In genomic region chr22:31248138-31248745, GRCh38 we compare ENCODE assay signal across 8 cellular contexts. TPM values are rescaled to one million over a fixed set of nuclear protein-coding genes. Genes with fewer than 3 reads are reported as not detected.
DNase-seq lines count a peak whose midpoint lies in the region; ATAC-seq and TF ChIP-seq lines count a peak whose summit lies in the region.

No MANE protein-coding gene starts in this region.

- H3K4me1 Mint-ChIP-seq in T-cell, result peaks cover 15 to 41% (median 36%) of the 10 kb centered on the region in 3 donors

- no peaks in the 10 kb centered on the region for H3K9me3 ChIP-seq in adipocyte (ENCODE audit: control insufficient read depth, low read length)
- no peaks in the 10 kb centered on the region for H3K9me3 ChIP-seq in ovary
- no peaks in the 10 kb centered on the region for H3K9me3 ChIP-seq in testis

- no peaks in the 10 kb centered on the region for H3K9me3 Mint-ChIP-seq in T-cell

- ATAC-seq in T-cell (replicated peaks in 1 of 4) (peak; percentile 99 to 100 (median 100)), Right ventricle myocardium inferior (peak; percentile 97), HG03342 (IDR thresholded peaks at IDR 0.05; ENCODE audit: unreplicated experiment) (no peak), GM18519 (IDR thresholded peaks at IDR 0.05; ENCODE audit: low FRiP score, unreplicated experiment) (no peak)

- TF ChIP-seq EP300 in ovary (IDR thresholded peaks at IDR 0.05), result no peak

- 5 to 10% (median 8%) methylated on average over 17 of the region's 17 CpGs for WGBS in ovary, 3 donors
- 38 to 49% methylated on average over 10 to 17 of the region's 17 CpGs for WGBS in testis, 2 donors

- peaks cover 6% of the 10 kb centered on the region for H3K36me3 Mint-ChIP-seq in T-cell

- intact Hi-C loops in Right ventricle myocardium inferior (cut with DNase I), result no loop called here
- intact Hi-C loops in ovary (cut with DNase I), result no loop called here
- intact Hi-C loops in testis (cut with DNase I; ENCODE audit: low total_unique reads), result no loop called here

- POLR2A ChIA-PET in T-cell (lab: Charles Lee), result interaction anchor here (0.5 to 1.2 kb wide), 6 partner anchors 21 to 709 kb away, joined by 3 to 12 read pairs (median 4); partner anchors contain the start of gene PIK3IP1 (in 1 of the 2)

- TF ChIP-seq POLR2A in ovary (IDR thresholded peaks at IDR 0.05), result peak; percentile 34
- no peak for TF ChIP-seq POLR2A in testis (IDR thresholded peaks at IDR 0.05)

- H3K4me1 ChIP-seq in adipocyte (ENCODE audit: control insufficient read depth, insufficient read depth, low read length) (peaks cover 51% of the 10 kb centered on the region), ovary (ENCODE audit: insufficient read depth) (peaks cover 11% of the 10 kb centered on the region), testis (peaks cover 31% of the 10 kb centered on the region)

- peak overlapping the region; percentile 57 to 67 (median 64) for H3K4me3 Mint-ChIP-seq in T-cell

- H3K27me3 ChIP-seq in adipocyte (replicated peaks; ENCODE audit: control insufficient read depth, insufficient read depth, low read length) (no peaks in the 10 kb centered on the region), ovary (no peaks in the 10 kb centered on the region), testis (no peaks in the 10 kb centered on the region)

- peak overlapping the region; percentile 90 for H3K9ac ChIP-seq in adipocyte (ENCODE audit: low read length)

- H3K36me3 ChIP-seq in adipocyte (ENCODE audit: control insufficient read depth, insufficient read depth, low read length, severe bottlenecking) (no peaks in the 10 kb centered on the region), ovary (no peaks in the 10 kb centered on the region), testis (ENCODE audit: low read depth, missing control alignments) (no peaks in the 10 kb centered on the region)

- DNase-seq in HCEC 1CT (peak; percentile 76), T-cell (peak; percentile 33 to 79 (median 65)), adipocyte (ENCODE audit: low read depth) (peak; percentile 92), Right ventricle myocardium inferior (ENCODE audit: missing footprints) (peak; percentile 81), ovary (peak; percentile 76 to 83 (median 80)), testis (peak; percentile 92)

- CTCF ChIA-PET in T-cell (lab: Charles Lee), result interaction anchor here (0.5 to 1.4 kb wide), 7 partner anchors 8 to 391 kb away, joined by 3 to 5 read pairs (median 4); partner anchors contain the start of gene SELENOM (in 1 of the 2)

- peak overlapping the region; percentile 90 for H3K4me3 ChIP-seq in adipocyte (ENCODE audit: low read length)
- H3K4me3 ChIP-seq in ovary, result peak overlapping the region; percentile 50
- peak overlapping the region; percentile 12 to 64 for H3K4me3 ChIP-seq in testis

- TF ChIP-seq CTCF in ovary (IDR thresholded peaks at IDR 0.05), result no peak
- TF ChIP-seq CTCF in testis (IDR thresholded peaks at IDR 0.05), result no peak

- H3K27ac ChIP-seq in ovary, result peak overlapping the region; percentile 9 to 56
- H3K27ac ChIP-seq in testis, result peak overlapping the region; percentile 10 to 47

- H3K27ac Mint-ChIP-seq in T-cell, result peak overlapping the region; percentile 63 to 72

- no peaks in the 10 kb centered on the region for H3K27me3 Mint-ChIP-seq in T-cell

RNA-seq across cellular contexts. Expression of gene LIMK2, which starts 36.1 kb away (rescaled TPM):
- total RNA-seq in T-cell, result 10 to 100 TPM; 21.5 to 31.5 (median 29.7) TPM
- 11.6 TPM for total RNA-seq in Right ventricle myocardium inferior
- 10 to 100 TPM; 21.2 to 63.7 (median 36.4) TPM for total RNA-seq in ovary
- 10 to 100 TPM; 19.0 to 23.7 TPM for polyA plus RNA-seq in ovary
- 100 to 1,000 TPM in 1 of 2 donors, 10 to 100 TPM in 1; 94.0 to 101 TPM for total RNA-seq in testis
- polyA plus RNA-seq in testis (ENCODE audit: insufficient read depth, low read depth, low replicate concordance), result 51.7 TPM

RNA-seq across cellular contexts. Expression of gene PIK3IP1, which starts 44.0 kb away (rescaled TPM):
- total RNA-seq in T-cell (100 to 1,000 TPM; 460 to 628 (median 478) TPM), Right ventricle myocardium inferior (13.7 TPM), ovary (10 to 100 TPM; 10.8 to 34.2 (median 18.7) TPM), testis (10 to 100 TPM; 65.9 to 89.2 TPM)
- polyA plus RNA-seq in ovary (10 to 100 TPM; 26.5 to 48.9 TPM), testis (ENCODE audit: insufficient read depth, low read depth, low replicate concordance) (42.4 TPM)

Comparison
In these comparisons a context has a peak if more than half of its experiments do, and no peak if none do; other contexts are left out.
1. ATAC-seq: peak in T-cell (4 of 4) and Right ventricle myocardium inferior (single experiment); none in HG03342 (single experiment) and GM18519 (single experiment).
2. H3K4me3 ChIP-seq: peak in every context shown above with its lines; median percentile 90 in adipocyte; 50 in ovary; 38 in testis.
3. RNA of gene PIK3IP1, which starts 44.0 kb away (total RNA-seq): 460 to 628 TPM in T-cell; 65.9 to 89.2 TPM in testis, 10.8 to 34.2 TPM in ovary and 13.7 TPM in Right ventricle myocardium inferior (single experiment); every median in the first group is over 4 times any median in the second.
4. Peak in every context shown above with its lines, with median percentiles within 50 percentile points of each other: DNase-seq.